Comparison of ENCODE assay signal across 26 cellular contexts in the genomic region with DNA sequence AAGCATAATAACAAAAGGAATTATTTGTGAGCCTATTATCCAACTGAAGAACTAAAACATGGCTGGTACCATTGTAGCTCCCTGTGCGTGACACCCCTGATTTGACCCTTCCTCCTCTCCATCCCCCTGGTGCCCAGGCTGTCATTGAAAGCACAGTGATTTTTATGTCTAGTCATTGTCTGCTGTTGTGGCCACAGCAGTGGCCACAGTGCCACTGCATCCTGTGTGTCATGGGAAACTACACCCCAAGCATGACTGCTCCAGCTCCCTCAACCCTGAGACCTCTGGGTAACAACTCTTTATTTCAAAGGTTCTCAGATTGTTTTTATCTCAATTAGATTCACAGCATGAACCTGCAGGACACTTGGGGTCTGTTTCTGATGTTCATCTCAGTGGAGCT. TPM values are rescaled to one million over a fixed set of nuclear protein-coding genes. Genes with fewer than 3 reads are reported as not detected.
DNase-seq lines count a peak whose midpoint lies in the region; ATAC-seq, FAIRE-seq and TF ChIP-seq lines count a peak whose summit lies in the region.
"Had no signal": no experiment of that assay in that cellular context is flagged by ENCODE, and none has a peak within 500 bp of the region (broad histone marks: within the 10 kb centered on the region; RNA-seq: fewer than 3 reads in every experiment).

No MANE protein-coding gene starts in this region.

- H3K27ac Mint-ChIP-seq in activated CD8-positive, alpha-beta T cell treated with anti-CD3 and anti-CD28 coated beads for 36 hours: no peak overlapping the region
- no peak overlapping the region for H3K27ac Mint-ChIP-seq in activated CD8-positive, alpha-beta T cell treated with anti-CD3 and anti-CD28 coated beads, Interleukin-2, amount 10 ng/mL, durations not matched to agents 7 days and 5 days
- H3K27ac Mint-ChIP-seq: CD8-positive, alpha-beta memory T cell; HFFc6; IgD-negative memory B cell had no signal

- POLR2A ChIA-PET in activated CD8-positive, alpha-beta T cell treated with anti-CD3 and anti-CD28 coated beads for 36 hours (lab: Charles Lee): no interaction called here
- POLR2A ChIA-PET in activated CD8-positive, alpha-beta T cell treated with anti-CD3 and anti-CD28 coated beads, Interleukin-2, amount 10 ng/mL, durations not matched to agents 7 days and 5 days (lab: Charles Lee): interaction anchor here (0.8 kb wide), 1 partner anchor 15 kb away, joined by 3 read pairs; no protein-coding TSS in a partner anchor
- POLR2A ChIA-PET in K562 (lab: Yijun Ruan, JAX): no interaction called here

- WGBS in K562 (ENCODE audit: insufficient coverage, low coverage, missing lambda C conversion rate): 0% methylated on average over 1 of the region's 1 CpG

- H3K27me3 Mint-ChIP-seq in activated CD8-positive, alpha-beta T cell treated with anti-CD3 and anti-CD28 coated beads for 36 hours: peaks cover 7% of the 10 kb centered on the region
- peaks cover 28% of the 10 kb centered on the region for H3K27me3 Mint-ChIP-seq in activated CD8-positive, alpha-beta T cell treated with anti-CD3 and anti-CD28 coated beads, Interleukin-2, amount 10 ng/mL, durations not matched to agents 7 days and 5 days (ENCODE audit: low read depth)

- no peak overlapping the region for H3K4me2 ChIP-seq in K562 (ENCODE audit: insufficient read depth, low read length)

- TF ChIP-seq RAD21 in K562 (CRISPR knock-in tag; conservative IDR thresholded peaks at IDR 0.05 in 1 of 2, IDR thresholded peaks at IDR 0.05 in 1 of 2): no peak

- no peak overlapping the region for H3K4me3 ChIP-seq in K562

- no peaks in the 10 kb centered on the region for H4K20me1 ChIP-seq in K562 (replicated peaks; ENCODE audit: control insufficient read depth, insufficient read depth, low read length)

- no peaks in the 10 kb centered on the region for H3K36me3 Mint-ChIP-seq in activated CD8-positive, alpha-beta T cell treated with anti-CD3 and anti-CD28 coated beads for 36 hours (ENCODE audit: low read depth)
- no peaks in the 10 kb centered on the region for H3K36me3 Mint-ChIP-seq in activated CD8-positive, alpha-beta T cell treated with anti-CD3 and anti-CD28 coated beads, Interleukin-2, amount 10 ng/mL, durations not matched to agents 7 days and 5 days (ENCODE audit: low read depth)
- H3K36me3 Mint-ChIP-seq: CD4-positive, CD25-positive, alpha-beta regulatory T cell had no signal

- peak; percentile 11 for DNase-seq in activated CD8-positive, alpha-beta T cell treated with anti-CD3 and anti-CD28 coated beads for 36 hours
- no peak for DNase-seq in activated CD8-positive, alpha-beta T cell treated with anti-CD3 and anti-CD28 coated beads, Interleukin-2, amount 10 ng/mL, durations not matched to agents 7 days and 5 days
- DNase-seq in HT1080 (ENCODE audit: low read depth) (peak; percentile 18), K562 (ENCODE audit: extremely low read depth in 1 of 4, low spot score in 3 of 4) (no peak), urothelium cell line (ENCODE audit: low spot score) (no peak), SK-N-DZ (ENCODE audit: low spot score) (no peak), NCI-H1436 (lab: John Stamatoyannopoulos, UW) (no peak)
- DNase-seq: ACHN; BE2C; C1 segment of cervical spinal cord; CD4-positive, CD25-positive, alpha-beta regulatory T cell; CD8-positive, alpha-beta memory T cell; COR-L47; DMS 273 treated with DMSO at 0.1 percent for 48 hours; DMS53; DND-41; EL; GOT3; H7; HFFc6 had no signal

- no peak for ATAC-seq in activated CD8-positive, alpha-beta T cell treated with anti-CD3 and anti-CD28 coated beads for 36 hours
- no peak for ATAC-seq in activated CD8-positive, alpha-beta T cell treated with anti-CD3 and anti-CD28 coated beads, Interleukin-2, amount 10 ng/mL, durations not matched to agents 7 days and 5 days
- no peak for ATAC-seq in K562
- ATAC-seq: HCT116 had no signal

- no peaks in the 10 kb centered on the region for H3K79me2 ChIP-seq in K562 (ENCODE audit: control insufficient read depth, insufficient read depth, low read length)

- H3K9me3 ChIP-seq in K562 (replicated peaks; ENCODE audit: control insufficient read depth, insufficient read depth, low read depth, low read length): no peaks in the 10 kb centered on the region
- H3K9me3 ChIP-seq: BE2C had no signal

- FAIRE-seq in K562 (lab: Jason Lieb, UNC): no peak
- peak; percentile 59 for FAIRE-seq in urothelium cell line (lab: Jason Lieb, UNC)
- FAIRE-seq: HTR-8/SVneo had no signal

- no peak overlapping the region for H3K9ac ChIP-seq in K562 (ENCODE audit: insufficient read depth in 1 of 2, low read depth in 2 of 2, low read length in 2 of 2)

- H3K27me3 ChIP-seq in K562 (ENCODE audit: control insufficient read depth in 2 of 2, insufficient read depth in 2 of 2, low read length in 2 of 2): 0 out of 5 replicates have a peak, but pooled peaks cover 0 to 6% of the 10 kb centered on the region in 2 experiments
- H3K27me3 ChIP-seq: BE2C had no signal

- in situ Hi-C loops in K562 (cut with MboI): no loop called here

- intact Hi-C loops in activated CD8-positive, alpha-beta T cell treated with anti-CD3 and anti-CD28 coated beads for 36 hours (cut with micrococcal nuclease): no loop called here
- intact Hi-C loops in K562 (cut with micrococcal nuclease): no loop called here

- no peak for TF ChIP-seq EP300 in K562 (IDR thresholded peaks at IDR 0.05; ENCODE audit: low read length)

- TF ChIP-seq CTCF in activated CD8-positive, alpha-beta T cell treated with anti-CD3 and anti-CD28 coated beads for 36 hours (IDR thresholded peaks at IDR 0.05): no peak
- no peak for TF ChIP-seq CTCF in K562 (IDR thresholded peaks at IDR 0.05 in 2 of 3, conservative IDR thresholded peaks at IDR 0.05 in 1 of 3; ENCODE audit: insufficient read depth in 2 of 3, low read depth in 1 of 3, low read length in 3 of 3)

- no peaks in the 10 kb centered on the region for H3K9me1 ChIP-seq in K562 (ENCODE audit: control insufficient read depth, insufficient read depth, low read length)

- BruUV-seq in K562 (replicated peaks; lab: Mats Ljungman, UMichigan): no TSS peak

- H3K4me3 Mint-ChIP-seq in activated CD8-positive, alpha-beta T cell treated with anti-CD3 and anti-CD28 coated beads for 36 hours: no peak overlapping the region
- H3K4me3 Mint-ChIP-seq in activated CD8-positive, alpha-beta T cell treated with anti-CD3 and anti-CD28 coated beads, Interleukin-2, amount 10 ng/mL, durations not matched to agents 7 days and 5 days: no peak overlapping the region
- H3K4me3 Mint-ChIP-seq: CD8-positive, alpha-beta memory T cell; HFFc6 had no signal

- H2AFZ ChIP-seq in K562 (ENCODE audit: low read depth, low read length): no peak overlapping the region

- H3K27ac ChIP-seq in K562 (ENCODE audit: extremely low read depth, low read depth, low read length): no peak overlapping the region
- H3K27ac ChIP-seq: HL-60 had no signal

- peaks cover 5% of the 10 kb centered on the region for H3K9me3 Mint-ChIP-seq in activated CD8-positive, alpha-beta T cell treated with anti-CD3 and anti-CD28 coated beads for 36 hours
- H3K9me3 Mint-ChIP-seq in activated CD8-positive, alpha-beta T cell treated with anti-CD3 and anti-CD28 coated beads, Interleukin-2, amount 10 ng/mL, durations not matched to agents 7 days and 5 days (ENCODE audit: insufficient read depth): peaks cover 13% of the 10 kb centered on the region

- TF ChIP-seq POLR2A in K562 (conservative IDR thresholded peaks at IDR 0.05): no peak

- H3K36me3 ChIP-seq in K562 (ENCODE audit: control insufficient read depth, insufficient read depth, low read length): no peaks in the 10 kb centered on the region
- H3K36me3 ChIP-seq: BE2C had no signal

- peaks cover 0 to 8% of the 10 kb centered on the region in 2 experiments; a peak in 2 of 5 replicates for H3K4me1 ChIP-seq in K562 (replicated peaks in 1 of 2; ENCODE audit: control insufficient read depth in 2 of 2, insufficient read depth in 2 of 2, low read length in 2 of 2)
- H3K4me1 ChIP-seq: BE2C had no signal

- CTCF ChIA-PET in activated CD8-positive, alpha-beta T cell treated with anti-CD3 and anti-CD28 coated beads for 36 hours (lab: Charles Lee): interaction anchor here (1.3 kb wide), 1 partner anchor 88 kb away, joined by 3 read pairs; no protein-coding TSS in a partner anchor
- CTCF ChIA-PET in activated CD8-positive, alpha-beta T cell treated with anti-CD3 and anti-CD28 coated beads, Interleukin-2, amount 10 ng/mL, durations not matched to agents 7 days and 5 days (lab: Charles Lee): interaction anchor here (2.0 kb wide), 1 partner anchor 288 kb away, joined by 4 read pairs; no protein-coding TSS in a partner anchor
- CTCF ChIA-PET in K562 (lab: Yijun Ruan, JAX; ENCODE audit: low intra/inter-chr PET ratio): no interaction called here

- no peaks in the 10 kb centered on the region for H3K4me1 Mint-ChIP-seq in activated CD8-positive, alpha-beta T cell treated with anti-CD3 and anti-CD28 coated beads for 36 hours (ENCODE audit: low read depth)
- peaks cover 4% of the 10 kb centered on the region for H3K4me1 Mint-ChIP-seq in activated CD8-positive, alpha-beta T cell treated with anti-CD3 and anti-CD28 coated beads, Interleukin-2, amount 10 ng/mL, durations not matched to agents 7 days and 5 days (ENCODE audit: low read depth)
- H3K4me1 Mint-ChIP-seq: CD8-positive, alpha-beta memory T cell; IgD-negative memory B cell had no signal

RNA-seq across cellular contexts. Expression of gene ERLIN1, which starts 52.0 kb away (rescaled TPM):
- total RNA-seq in activated CD8-positive, alpha-beta T cell treated with anti-CD3 and anti-CD28 coated beads for 36 hours: 10 to 100 TPM; 16.6 to 17.0 TPM
- 10 to 100 TPM; 14.9 to 17.0 TPM for total RNA-seq in activated CD8-positive, alpha-beta T cell treated with anti-CD3 and anti-CD28 coated beads, Interleukin-2, amount 10 ng/mL, durations not matched to agents 7 days and 5 days
- 56.7 and 75.2 TPM in 2 replicates for total RNA-seq in HT1080 (2014; rRNA removed; shearing (Covaris generic))
- 75.8 and 89.4 TPM in 2 replicates for polyA plus RNA-seq in HT1080 (2015; cell fraction: cytosol; rRNA removed)
- polyA plus RNA-seq in HT1080 (2015; cell fraction: nucleus; rRNA removed): 70.8 and 72.5 TPM in 2 replicates
- 20.4 and 27.6 TPM in 2 replicates for total RNA-seq in K562 (2011; cell fraction: chromatin; rRNA removed; ENCODE audit: low replicate concordance)
- total RNA-seq in K562 (2011; cell fraction: nucleolus; rRNA removed): 23.6 and 24.0 TPM in 2 replicates
- total RNA-seq in K562 (2011; cell fraction: nucleoplasm; rRNA removed): 27.5 and 30.7 TPM in 2 replicates
- total RNA-seq in K562 (2014; rRNA removed): 11.9 and 15.4 TPM in 2 replicates
- total RNA-seq in K562 (2014; rRNA removed; fragmentation: Illumina TruSeq; extraction: Trizol): 15.4 and 15.9 TPM in 2 replicates
- 16.9 and 17.8 TPM in 2 replicates for total RNA-seq in K562 (2015; rRNA removed; fragmentation: Illumina TruSeq; extraction: Trizol)
- total RNA-seq in K562 (2021): 14.6 and 14.7 TPM in 2 replicates
- polyA plus RNA-seq in K562 (2011; rRNA removed): 20.1 and 23.0 TPM in 2 replicates
- polyA plus RNA-seq in K562 (2011; cell fraction: cytosol; rRNA removed): 8.5 and 12.1 TPM in 2 replicates
- 15.0 and 18.8 TPM in 2 replicates for polyA plus RNA-seq in K562 (2011; cell fraction: nucleus; rRNA removed)
- 23.3 and 25.2 TPM in 2 replicates for polyA plus RNA-seq in K562 (2012)
- 20.3 and 26.8 TPM in 2 replicates for polyA plus RNA-seq in K562 (2014; fragmentation: Illumina TruSeq; extraction: Trizol)
- polyA plus RNA-seq in K562 (2014; fragmentation: Nextera tagmentation; extraction: Ambion mirVana): 10 to 100 TPM in 1 of 2 experiments, 1 to 10 TPM in 1; 9.8 to 15.5 TPM
- 16.1 and 19.1 TPM in 2 replicates for polyA plus RNA-seq in K562 (2014; rRNA removed)
- 20.7 and 23.5 TPM in 2 replicates for polyA minus RNA-seq in K562 (2011; rRNA and poly(A)+ RNA removed)
- polyA minus RNA-seq in K562 (2011; cell fraction: cytosol; rRNA and poly(A)+ RNA removed): 9.0 and 9.8 TPM in 2 replicates
- 7.8 and 10.9 TPM in 2 replicates for polyA minus RNA-seq in K562 (2011; cell fraction: nucleus; rRNA and poly(A)+ RNA removed)
- polyA plus RNA-seq in SK-N-DZ (2014; cell fraction: cytosol; rRNA removed): 24.0 and 26.3 TPM in 2 replicates
- 17.2 and 18.2 TPM in 2 replicates for polyA plus RNA-seq in SK-N-DZ (2014; cell fraction: nucleus; rRNA removed)

RNA-seq across cellular contexts. Expression of gene CPN1, which starts 52.1 kb away (rescaled TPM):
- not detected for total RNA-seq in activated CD8-positive, alpha-beta T cell treated with anti-CD3 and anti-CD28 coated beads for 36 hours
- not detected for total RNA-seq in activated CD8-positive, alpha-beta T cell treated with anti-CD3 and anti-CD28 coated beads, Interleukin-2, amount 10 ng/mL, durations not matched to agents 7 days and 5 days
- not detected in 2 replicates for total RNA-seq in HT1080 (2014; rRNA removed; shearing (Covaris generic))
- not detected in 2 replicates for polyA plus RNA-seq in HT1080 (2015; cell fraction: cytosol; rRNA removed)
- not detected in 2 replicates for polyA plus RNA-seq in HT1080 (2015; cell fraction: nucleus; rRNA removed)
- not detected in 2 replicates for total RNA-seq in K562 (2011; cell fraction: chromatin; rRNA removed; ENCODE audit: low replicate concordance)
- total RNA-seq in K562 (2011; cell fraction: nucleolus; rRNA removed): not detected in 2 replicates
- total RNA-seq in K562 (2011; cell fraction: nucleoplasm; rRNA removed): not detected in 2 replicates
- total RNA-seq in K562 (2014; rRNA removed) (not detected in 2 replicates), K562 (2014; rRNA removed; fragmentation: Illumina TruSeq; extraction: Trizol) (not detected in 2 replicates), K562 (2015; rRNA removed; fragmentation: Illumina TruSeq; extraction: Trizol) (not detected in 2 replicates), K562 (2021) (0.09 TPM in 1 of 2 replicates, not detected in the other)
- polyA plus RNA-seq in K562 (2011; rRNA removed) (not detected in 2 replicates), K562 (2014; fragmentation: Illumina TruSeq; extraction: Trizol) (0.40 TPM in 1 of 2 replicates, not detected in the other), K562 (2014; fragmentation: Nextera tagmentation; extraction: Ambion mirVana) (under 1 TPM in 1 of 2 experiments, not detected in 1; 0.15 TPM), K562 (2014; rRNA removed) (0.17 TPM in 1 of 2 replicates, not detected in the other)
- polyA plus RNA-seq in K562 (2011; cell fraction: cytosol; rRNA removed): not detected in 2 replicates
- polyA plus RNA-seq in K562 (2011; cell fraction: nucleus; rRNA removed): 0.06 TPM in 1 of 2 replicates, not detected in the other
- not detected in 2 replicates for polyA plus RNA-seq in K562 (2012)
- not detected in 2 replicates for polyA minus RNA-seq in K562 (2011; rRNA and poly(A)+ RNA removed)
- polyA minus RNA-seq in K562 (2011; cell fraction: cytosol; rRNA and poly(A)+ RNA removed): not detected in 2 replicates
- not detected in 2 replicates for polyA minus RNA-seq in K562 (2011; cell fraction: nucleus; rRNA and poly(A)+ RNA removed)
- not detected in 2 replicates for polyA plus RNA-seq in SK-N-DZ (2014; cell fraction: cytosol; rRNA removed)
- not detected in 2 replicates for polyA plus RNA-seq in SK-N-DZ (2014; cell fraction: nucleus; rRNA removed)
- total RNA-seq: A172; CD4-positive, CD25-positive, alpha-beta regulatory T cell; CD8-positive, alpha-beta memory T cell; G401; H7; HFFc6 had no signal
- polyA plus RNA-seq: CD4-positive, CD25-positive, alpha-beta regulatory T cell; CD8-positive, alpha-beta memory T cell; IgD-negative memory B cell had no signal

Comparison
In these comparisons a context has a peak if more than half of its experiments do, and no peak if none do; other contexts are left out.
1. DNase-seq: peak in activated CD8-positive, alpha-beta T cell treated with anti-CD3 and anti-CD28 coated beads for 36 hours (single experiment) and HT1080 (single experiment); none in activated CD8-positive, alpha-beta T cell treated with anti-CD3 and anti-CD28 coated beads, Interleukin-2, amount 10 ng/mL, durations not matched to agents 7 days and 5 days (single experiment), K562 (0 of 4), urothelium cell line (single experiment), SK-N-DZ (single experiment) and NCI-H1436 (single experiment).